In genomic region chr1:109391161-109391556, GRCh38 we compare ENCODE assay signal across 1 cellular context.
TF ChIP-seq lines count a peak whose summit lies in the region.

No MANE protein-coding gene starts in this region.

TF ChIP-seq in GM12878, 131 proteins besides CTCF, POLR2A, EP300 and RAD21:
- TF ChIP-seq ZNF687 (IDR thresholded peaks at IDR 0.05) (no peak), TARDBP (IDR thresholded peaks at IDR 0.05; ENCODE audit: borderline replicate concordance) (no peak), JUND (IDR thresholded peaks at IDR 0.05; ENCODE audit: low read depth, low read length) (no peak), ZNF24 (IDR thresholded peaks at IDR 0.05) (no peak), EGR1 (IDR thresholded peaks at IDR 0.05; ENCODE audit: borderline replicate concordance in 1 of 2, low read depth in 2 of 2, low read length in 2 of 2) (no peak), NBN (IDR thresholded peaks at IDR 0.05) (no peak), NKRF (conservative IDR thresholded peaks at IDR 0.05) (no peak), SMC3 (IDR thresholded peaks at IDR 0.05; ENCODE audit: borderline replicate concordance, low read length) (no peak), SREBF1 (IDR thresholded peaks at IDR 0.05; ENCODE audit: low read length) (no peak)
